In genomic region chr22:30219049-30219448, GRCh38 we compare ENCODE assay signal across 23 cellular contexts. TPM values are rescaled to one million over a fixed set of nuclear protein-coding genes. Genes with fewer than 3 reads are reported as not detected.
DNase-seq lines count a peak whose midpoint lies in the region; ATAC-seq, FAIRE-seq and TF ChIP-seq lines count a peak whose summit lies in the region.
"Had no signal": no experiment of that assay in that cellular context is flagged by ENCODE, and none has a peak within 500 bp of the region (broad histone marks: within the 10 kb centered on the region; RNA-seq: fewer than 3 reads in every experiment).

No MANE protein-coding gene starts in this region.

- H3K79me2 ChIP-seq in K562 (ENCODE audit: control insufficient read depth, insufficient read depth, low read length), result no peaks in the 10 kb centered on the region

- no peak overlapping the region for H3K4me3 ChIP-seq in K562
- H3K4me3 ChIP-seq: gastrocnemius medialis, MG63 had no signal

- CTCF ChIA-PET in K562 (lab: Yijun Ruan, JAX; ENCODE audit: low intra/inter-chr PET ratio), result no interaction called here

- peaks cover 21 to 45% of the 10 kb centered on the region in 2 experiments; a peak in 4 of 5 replicates for H3K4me1 ChIP-seq in K562 (replicated peaks in 1 of 2; ENCODE audit: control insufficient read depth in 2 of 2, insufficient read depth in 2 of 2, low read length in 2 of 2)
- H3K4me1 ChIP-seq: gastrocnemius medialis had no signal

- H3K9ac ChIP-seq in K562 (ENCODE audit: insufficient read depth in 1 of 2, low read depth in 2 of 2, low read length in 2 of 2), result no peak overlapping the region

- H3K9me3 ChIP-seq in K562 (replicated peaks; ENCODE audit: control insufficient read depth, insufficient read depth, low read depth, low read length), result no peaks in the 10 kb centered on the region
- H3K9me3 ChIP-seq: gastrocnemius medialis, MG63 had no signal

- no peak for TF ChIP-seq CTCF in natural killer cell (IDR thresholded peaks at IDR 0.05)
- peak; percentile 12 to 47 (median 31); a peak in 3 of 6 replicates for TF ChIP-seq CTCF in K562 (IDR thresholded peaks at IDR 0.05 in 2 of 3, conservative IDR thresholded peaks at IDR 0.05 in 1 of 3; ENCODE audit: insufficient read depth in 2 of 3, low read depth in 1 of 3, low read length in 3 of 3)

- 5% methylated on average over 5 of the region's 5 CpGs for WGBS in K562 (ENCODE audit: insufficient coverage, low coverage, missing lambda C conversion rate)

- TF ChIP-seq EP300 in K562 (IDR thresholded peaks at IDR 0.05; ENCODE audit: low read length), result no peak

- no peak overlapping the region for H3K4me3 Mint-ChIP-seq in natural killer cell treated with Interleukin-12 subunit alpha and Interleukin-12 subunit beta and Interleukin-15 and Interleukin-18, amount 100 ng/mL, for 72 hours
- H3K4me3 Mint-ChIP-seq in natural killer cell, result no peak overlapping the region
- H3K4me3 Mint-ChIP-seq: activated CD4-positive, alpha-beta T cell treated with anti-CD3 and anti-CD28 coated beads, Interleukin-2, amount 10 ng/mL, durations not matched to agents 24 days and 14 days had no signal

- peak overlapping the region; percentile 50 to 75 for H3K27ac Mint-ChIP-seq in natural killer cell treated with Interleukin-12 subunit alpha and Interleukin-12 subunit beta and Interleukin-15 and Interleukin-18, amount 100 ng/mL, for 72 hours
- H3K27ac Mint-ChIP-seq in natural killer cell, result peak overlapping the region in 1 of 2 donors; percentile 87

- POLR2A ChIA-PET in K562 (lab: Yijun Ruan, JAX), result no interaction called here

- TF ChIP-seq RAD21 in K562 (CRISPR knock-in tag; conservative IDR thresholded peaks at IDR 0.05 in 1 of 2, IDR thresholded peaks at IDR 0.05 in 1 of 2), result no peak

- no peaks in the 10 kb centered on the region for H3K9me1 ChIP-seq in K562 (ENCODE audit: control insufficient read depth, insufficient read depth, low read length)

- no peak for DNase-seq in natural killer cell treated with Interleukin-12 subunit alpha and Interleukin-12 subunit beta and Interleukin-15 and Interleukin-18, amount 100 ng/mL, for 72 hours (ENCODE audit: low spot score)
- DNase-seq in natural killer cell (no peak), K562 (ENCODE audit: extremely low read depth in 1 of 4, low spot score in 3 of 4) (peak; percentile 45 to 75 (median 46)), left kidney (ENCODE audit: low read depth, low spot score) (peak; percentile 83), head of caudate nucleus (no peak), DMS79 (lab: John Stamatoyannopoulos, UW) (no peak), NCI-H524 treated with DMSO at 0.1 percent for 48 hours (lab: John Stamatoyannopoulos, UW) (no peak)
- DNase-seq: activated CD4-positive, alpha-beta T cell treated with anti-CD3 and anti-CD28 coated beads, Interleukin-2, amount 10 ng/mL, durations not matched to agents 24 days and 14 days; activated T-cell treated with anti-CD3 and anti-CD28 coated beads, Interleukin-2, amount 50 U/mL, for 1 hour; central memory CD4-positive, alpha-beta T cell; gastrocnemius medialis; MG63; naive thymus-derived CD8-positive, alpha-beta T cell; NCI-H1694; NCI-H345; SHP77; T-helper 9 cell had no signal

- H3K4me1 Mint-ChIP-seq in natural killer cell treated with Interleukin-12 subunit alpha and Interleukin-12 subunit beta and Interleukin-15 and Interleukin-18, amount 100 ng/mL, for 72 hours (ENCODE audit: low read depth in 2 of 2), result peaks cover 58 to 66% of the 10 kb centered on the region in 2 donors
- H3K4me1 Mint-ChIP-seq in natural killer cell, result peaks cover 54 to 55% of the 10 kb centered on the region in 2 donors

- H4K20me1 ChIP-seq in K562 (replicated peaks; ENCODE audit: control insufficient read depth, insufficient read depth, low read length), result 0 out of 2 replicates have a peak, but pooled peaks cover 3% of the 10 kb centered on the region

- H3K36me3 ChIP-seq in K562 (ENCODE audit: control insufficient read depth, insufficient read depth, low read length), result no peaks in the 10 kb centered on the region
- H3K36me3 ChIP-seq: gastrocnemius medialis, MG63 had no signal

- ATAC-seq in natural killer cell treated with Interleukin-12 subunit alpha and Interleukin-12 subunit beta and Interleukin-15 and Interleukin-18, amount 100 ng/mL, for 72 hours, result no peak
- ATAC-seq in natural killer cell (no peak), K562 (peak; percentile 67), HG03521 (IDR thresholded peaks at IDR 0.05; ENCODE audit: unreplicated experiment) (no peak)
- ATAC-seq: gastrocnemius medialis; naive thymus-derived CD8-positive, alpha-beta T cell had no signal

- in situ Hi-C loops in K562 (cut with MboI), result no loop called here

- TF ChIP-seq POLR2A in K562 (conservative IDR thresholded peaks at IDR 0.05), result no peak

- no peaks in the 10 kb centered on the region for H3K36me3 Mint-ChIP-seq in natural killer cell treated with Interleukin-12 subunit alpha and Interleukin-12 subunit beta and Interleukin-15 and Interleukin-18, amount 100 ng/mL, for 72 hours
- H3K36me3 Mint-ChIP-seq in natural killer cell, result no peaks in the 10 kb centered on the region
- H3K36me3 Mint-ChIP-seq: activated naive CD4-positive, alpha-beta T cell treated with anti-CD3 and anti-CD28 coated beads, Interleukin-2, amount 50 U/mL, for 24 hours; naive thymus-derived CD8-positive, alpha-beta T cell had no signal

- intact Hi-C loops in natural killer cell (cut with micrococcal nuclease), result no loop called here
- intact Hi-C loops in K562 (cut with micrococcal nuclease), result loop anchor here (5.0 kb wide), 1 partner anchor 37 kb away; no protein-coding TSS in a partner anchor
- intact Hi-C loops in head of caudate nucleus (cut with DNase I), result no loop called here

- BruUV-seq in K562 (replicated peaks; lab: Mats Ljungman, UMichigan), result no TSS peak

- H3K9me3 Mint-ChIP-seq in natural killer cell treated with Interleukin-12 subunit alpha and Interleukin-12 subunit beta and Interleukin-15 and Interleukin-18, amount 100 ng/mL, for 72 hours, result no peaks in the 10 kb centered on the region
- H3K9me3 Mint-ChIP-seq in natural killer cell, result no peaks in the 10 kb centered on the region
- H3K9me3 Mint-ChIP-seq: activated CD4-positive, alpha-beta T cell treated with anti-CD3 and anti-CD28 coated beads, Interleukin-2, amount 10 ng/mL, durations not matched to agents 24 days and 14 days; activated naive CD4-positive, alpha-beta T cell treated with anti-CD3 and anti-CD28 coated beads, Interleukin-2, amount 50 U/mL, for 24 hours; naive thymus-derived CD8-positive, alpha-beta T cell had no signal

- H2AFZ ChIP-seq in K562 (ENCODE audit: low read depth, low read length), result peak overlapping the region; percentile 31; the same call in 1 of the 2 replicates

- peaks cover 0 to 29% of the 10 kb centered on the region in 2 experiments; a peak in 2 of 5 replicates for H3K27me3 ChIP-seq in K562 (ENCODE audit: control insufficient read depth in 2 of 2, insufficient read depth in 2 of 2, low read length in 2 of 2)
- H3K27me3 ChIP-seq: MG63 had no signal

- H3K4me2 ChIP-seq in K562 (ENCODE audit: insufficient read depth, low read length), result peak overlapping the region; percentile 30; the same call in 1 of the 2 replicates

- no peak overlapping the region for H3K27ac ChIP-seq in K562 (ENCODE audit: extremely low read depth, low read depth, low read length)
- H3K27ac ChIP-seq: gastrocnemius medialis had no signal

- FAIRE-seq in K562 (lab: Jason Lieb, UNC), result peak; percentile 88
- FAIRE-seq: endometrium had no signal

- H3K27me3 Mint-ChIP-seq in natural killer cell treated with Interleukin-12 subunit alpha and Interleukin-12 subunit beta and Interleukin-15 and Interleukin-18, amount 100 ng/mL, for 72 hours, result no peaks in the 10 kb centered on the region
- no peaks in the 10 kb centered on the region for H3K27me3 Mint-ChIP-seq in natural killer cell (ENCODE audit: low read depth in 2 of 2)
- H3K27me3 Mint-ChIP-seq: activated CD4-positive, alpha-beta T cell treated with anti-CD3 and anti-CD28 coated beads, Interleukin-2, amount 10 ng/mL, durations not matched to agents 24 days and 14 days; activated naive CD4-positive, alpha-beta T cell treated with anti-CD3 and anti-CD28 coated beads, Interleukin-2, amount 50 U/mL, for 24 hours; naive thymus-derived CD8-positive, alpha-beta T cell had no signal

RNA-seq across cellular contexts. Expression of gene LIF, which starts 27.5 kb away (rescaled TPM):
- 100 to 1,000 TPM in 1 of 2 donors, 10 to 100 TPM in 1; 63.3 to 125 TPM for total RNA-seq in natural killer cell treated with Interleukin-12 subunit alpha and Interleukin-12 subunit beta and Interleukin-15 and Interleukin-18, amount 100 ng/mL, for 72 hours
- total RNA-seq in natural killer cell (1 to 10 TPM; 2.0 to 2.7 (median 2.6) TPM), K562 (2014; rRNA removed) (0.04 and 0.05 TPM in 2 replicates), K562 (2014; rRNA removed; fragmentation: Illumina TruSeq; extraction: Trizol) (0.03 TPM in 1 of 2 replicates, not detected in the other), K562 (2015; rRNA removed; fragmentation: Illumina TruSeq; extraction: Trizol) (0.11 and 0.34 TPM in 2 replicates), K562 (2021) (0.31 TPM in 2 replicates)
- total RNA-seq in K562 (2011; cell fraction: chromatin; rRNA removed; ENCODE audit: low replicate concordance), result 0.35 and 2.6 TPM in 2 replicates
- total RNA-seq in K562 (2011; cell fraction: nucleolus; rRNA removed), result 0.39 and 0.50 TPM in 2 replicates
- 0.29 and 0.38 TPM in 2 replicates for total RNA-seq in K562 (2011; cell fraction: nucleoplasm; rRNA removed)
- polyA plus RNA-seq in K562 (2011; rRNA removed) (0.16 and 0.39 TPM in 2 replicates), K562 (2014; fragmentation: Illumina TruSeq; extraction: Trizol) (0.04 and 0.09 TPM in 2 replicates), K562 (2014; fragmentation: Nextera tagmentation; extraction: Ambion mirVana) (not detected), K562 (2014; rRNA removed) (0.03 and 0.25 TPM in 2 replicates)
- 0.09 and 0.72 TPM in 2 replicates for polyA plus RNA-seq in K562 (2011; cell fraction: cytosol; rRNA removed)
- polyA plus RNA-seq in K562 (2011; cell fraction: nucleus; rRNA removed), result 0.53 and 7.0 TPM in 2 replicates
- polyA plus RNA-seq in K562 (2012), result 0.06 and 0.08 TPM in 2 replicates
- 0.14 TPM in 1 of 2 replicates, not detected in the other for polyA minus RNA-seq in K562 (2011; rRNA and poly(A)+ RNA removed)
- polyA minus RNA-seq in K562 (2011; cell fraction: cytosol; rRNA and poly(A)+ RNA removed), result 0.27 and 0.29 TPM in 2 replicates
- 0.27 and 0.33 TPM in 2 replicates for polyA minus RNA-seq in K562 (2011; cell fraction: nucleus; rRNA and poly(A)+ RNA removed)
- total RNA-seq: gastrocnemius medialis; naive thymus-derived CD8-positive, alpha-beta T cell had no signal
- polyA plus RNA-seq: naive thymus-derived CD8-positive, alpha-beta T cell had no signal

RNA-seq across cellular contexts. Expression of gene OSM, which starts 47.6 kb away (rescaled TPM):
- total RNA-seq in natural killer cell treated with Interleukin-12 subunit alpha and Interleukin-12 subunit beta and Interleukin-15 and Interleukin-18, amount 100 ng/mL, for 72 hours, result 10 to 100 TPM; 15.5 to 38.7 TPM
- total RNA-seq in natural killer cell (100 to 1,000 TPM in 1 of 3 donors, 10 to 100 TPM in 2; 17.4 to 142 (median 18.1) TPM), K562 (2014; rRNA removed) (not detected in 2 replicates), K562 (2014; rRNA removed; fragmentation: Illumina TruSeq; extraction: Trizol) (not detected in 2 replicates), K562 (2015; rRNA removed; fragmentation: Illumina TruSeq; extraction: Trizol) (not detected in 2 replicates), K562 (2021) (not detected in 2 replicates)
- total RNA-seq in K562 (2011; cell fraction: chromatin; rRNA removed; ENCODE audit: low replicate concordance), result 1.8 and 2.3 TPM in 2 replicates
- 1.0 and 1.2 TPM in 2 replicates for total RNA-seq in K562 (2011; cell fraction: nucleolus; rRNA removed)
- total RNA-seq in K562 (2011; cell fraction: nucleoplasm; rRNA removed), result 0.73 and 1.8 TPM in 2 replicates
- polyA plus RNA-seq in K562 (2011; rRNA removed) (0.08 and 0.22 TPM in 2 replicates), K562 (2014; fragmentation: Illumina TruSeq; extraction: Trizol) (not detected in 2 replicates), K562 (2014; fragmentation: Nextera tagmentation; extraction: Ambion mirVana) (not detected), K562 (2014; rRNA removed) (not detected in 2 replicates)
- 0.04 and 0.06 TPM in 2 replicates for polyA plus RNA-seq in K562 (2011; cell fraction: cytosol; rRNA removed)
- polyA plus RNA-seq in K562 (2011; cell fraction: nucleus; rRNA removed), result 0.24 and 1.6 TPM in 2 replicates
- polyA plus RNA-seq in K562 (2012), result not detected in 2 replicates
- not detected in 2 replicates for polyA minus RNA-seq in K562 (2011; rRNA and poly(A)+ RNA removed)
- polyA minus RNA-seq in K562 (2011; cell fraction: cytosol; rRNA and poly(A)+ RNA removed), result not detected in 2 replicates
- polyA minus RNA-seq in K562 (2011; cell fraction: nucleus; rRNA and poly(A)+ RNA removed), result 0.13 TPM in 1 of 2 replicates, not detected in the other
- total RNA-seq: H4, lung microvascular endothelial cell, renal cortical epithelial cell had no signal

Comparison
In these comparisons a context has a peak if more than half of its experiments do, and no peak if none do; other contexts are left out.
1. RNA of gene LIF, which starts 27.5 kb away (total RNA-seq): 63.3 to 125 TPM in natural killer cell treated with Interleukin-12 subunit alpha and Interleukin-12 subunit beta and Interleukin-15 and Interleukin-18, amount 100 ng/mL, for 72 hours; 2.0 to 2.7 TPM in natural killer cell and 0.03 to 2.6 TPM in K562; every median in the first group is over 10 times any median in the second.
2. DNase-seq: peak in K562 (4 of 4) and left kidney (single experiment); none in natural killer cell treated with Interleukin-12 subunit alpha and Interleukin-12 subunit beta and Interleukin-15 and Interleukin-18, amount 100 ng/mL, for 72 hours (single experiment), natural killer cell (single experiment), head of caudate nucleus (0 of 42), DMS79 (single experiment) and NCI-H524 treated with DMSO at 0.1 percent for 48 hours (single experiment).
3. RNA of gene OSM, which starts 47.6 kb away (total RNA-seq): 15.5 to 38.7 TPM in natural killer cell treated with Interleukin-12 subunit alpha and Interleukin-12 subunit beta and Interleukin-15 and Interleukin-18, amount 100 ng/mL, for 72 hours and 17.4 to 142 TPM in natural killer cell; 0.73 to 2.3 TPM in K562; every median in the first group is over 4 times any median in the second.